In the genomic region with DNA sequence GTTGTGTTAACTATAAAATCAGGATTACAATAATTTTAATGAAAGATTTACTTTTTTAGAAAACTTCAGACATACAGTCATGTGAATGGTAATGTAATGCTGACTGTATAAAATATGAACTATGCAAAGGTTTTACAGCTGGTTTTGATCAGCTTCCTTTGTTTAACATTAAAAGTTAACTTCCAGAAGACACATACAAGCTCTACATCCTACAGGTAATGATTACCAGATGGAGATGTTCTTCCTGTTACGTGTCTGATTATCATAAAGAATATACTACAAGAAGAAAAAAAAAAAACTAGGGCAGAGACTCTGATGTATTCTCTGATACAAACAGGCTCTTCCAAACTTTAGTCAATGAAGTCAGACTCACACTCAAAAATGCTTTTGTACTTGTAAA, we compare ENCODE assay signal across 25 cellular contexts.
A peak's percentile ranks its signal among the peaks of the same experiment; 100 is the strongest.
DNase-seq lines count a peak whose midpoint lies in the region; ATAC-seq and TF ChIP-seq lines count a peak whose summit lies in the region.
"Had no signal": no experiment of that assay in that cellular context is flagged by ENCODE, and none has a peak within 500 bp of the region (broad histone marks: within the 10 kb centered on the region; RNA-seq: fewer than 3 reads in every experiment).

No MANE protein-coding gene starts in this region.

- ATAC-seq in RWPE2 (ENCODE audit: low read depth) (no peak), HG02642 (IDR thresholded peaks at IDR 0.05; ENCODE audit: poor library complexity, unreplicated experiment) (no peak)
- ATAC-seq: right lobe of liver; stimulated activated effector memory CD8-positive, alpha-beta T cell treated with anti-CD3 and anti-CD28 coated beads, Interleukin-12 subunit alpha, Interleukin-12 subunit beta, amount 100 ng/mL, for 72 hours had no signal

- H3K4me1 ChIP-seq in RWPE2 (ENCODE audit: insufficient read depth, poor library complexity, severe bottlenecking) = peaks cover 34% of the 10 kb centered on the region
- H3K4me1 ChIP-seq in fibroblast of lung (ENCODE audit: control insufficient read depth, extremely low read depth, insufficient read depth, low read length) = no peaks in the 10 kb centered on the region
- H3K4me1 ChIP-seq: ascending aorta, HAP-1, right lobe of liver, suprapubic skin, uterus had no signal

- no peak for TF ChIP-seq CTCF in AG10803 (conservative IDR thresholded peaks at IDR 0.05; ENCODE audit: low read length)
- no peak for TF ChIP-seq CTCF in RWPE2 (IDR thresholded peaks at IDR 0.05; ENCODE audit: poor library complexity, severe bottlenecking)
- TF ChIP-seq CTCF in fibroblast of lung (conservative IDR thresholded peaks at IDR 0.05 in 1 of 2, IDR thresholded peaks at IDR 0.05 in 1 of 2; ENCODE audit: low read depth in 1 of 2, low read length in 2 of 2) = no peak

- H4K20me1 ChIP-seq in fibroblast of lung (ENCODE audit: control insufficient read depth, extremely low read depth, insufficient read depth, low read length) = no peaks in the 10 kb centered on the region

- H3K27ac ChIP-seq in RWPE2 (ENCODE audit: poor library complexity, severe bottlenecking) (peak overlapping the region; percentile 77), fibroblast of lung (ENCODE audit: insufficient read depth, low read length) (no peak overlapping the region)
- H3K27ac ChIP-seq: ascending aorta, ovary, right lobe of liver, suprapubic skin, uterus had no signal

- peaks cover 4% of the 10 kb centered on the region; the same call in 1 of the 2 replicates for H3K36me3 ChIP-seq in RWPE2 (ENCODE audit: low read depth)
- no peaks in the 10 kb centered on the region for H3K36me3 ChIP-seq in fibroblast of lung (ENCODE audit: control insufficient read depth, insufficient read depth, low read length)
- H3K36me3 ChIP-seq: ascending aorta, HAP-1, ovary, right lobe of liver, suprapubic skin, uterus had no signal

- H3K9ac ChIP-seq in fibroblast of lung (ENCODE audit: insufficient read depth, low read length) = no peak overlapping the region

- no peak overlapping the region for H3K4me2 ChIP-seq in fibroblast of lung (ENCODE audit: extremely low read depth, insufficient read depth, low read length)

- no peaks in the 10 kb centered on the region for H3K79me2 ChIP-seq in fibroblast of lung (ENCODE audit: control insufficient read depth, insufficient read depth, low read length)

- H3K27me3 ChIP-seq in RWPE2 (ENCODE audit: insufficient read depth, poor library complexity, severe bottlenecking) = peaks cover 4% of the 10 kb centered on the region
- H3K27me3 ChIP-seq in fibroblast of lung (ENCODE audit: control insufficient read depth, insufficient read depth, low read length) = no peaks in the 10 kb centered on the region
- H3K27me3 ChIP-seq: ascending aorta, ovary, right lobe of liver, suprapubic skin, uterus had no signal

- H3K4me3 ChIP-seq in AG10803 (ENCODE audit: low read length) (no peak overlapping the region), RWPE2 (ENCODE audit: severe bottlenecking) (no peak overlapping the region), fibroblast of lung (replicated peaks in 1 of 4; ENCODE audit: control extremely low read depth in 1 of 4, insufficient read depth in 1 of 4, low read depth in 3 of 4, low read length in 4 of 4) (no peak overlapping the region)
- H3K4me3 ChIP-seq: ascending aorta, HAP-1, ovary, right lobe of liver, suprapubic skin, uterus had no signal

- peak; percentile 51 for DNase-seq in AG10803 (ENCODE audit: low read depth)
- no peak for DNase-seq in RWPE2 (ENCODE audit: low spot score)
- DNase-seq in fibroblast of lung (ENCODE audit: low read depth in 2 of 2) = peak; percentile 17 to 74
- peak; percentile 36 for DNase-seq in non-pigmented ciliary epithelial cell (ENCODE audit: low read depth)
- no peak for DNase-seq in OCI-M2 (lab: John Stamatoyannopoulos, UW; ENCODE audit: unreplicated experiment)
- DNase-seq in NCI-H2029 (lab: John Stamatoyannopoulos, UW) = no peak
- no peak for DNase-seq in AG08396 (ENCODE audit: low spot score)
- DNase-seq: activated naive CD4-positive, alpha-beta T cell treated with anti-CD3 and anti-CD28 coated beads, Interleukin-2, amount 50 U/mL, for 16 hours; CD4-positive, alpha-beta memory T cell; foreskin melanocyte; hypothalamus; kidney glomerular epithelial cell; mesendoderm; naive B cell; NCI-H1417 treated with DMSO at 0.1 percent for 48 hours; NCI-H2171; NCI-H526 treated with DMSO at 0.1 percent for 48 hours; ovary; right lobe of liver; uterus had no signal

- H2AFZ ChIP-seq in fibroblast of lung (ENCODE audit: low read length) = no peak overlapping the region

- H3K9me3 ChIP-seq in RWPE2 (ENCODE audit: severe bottlenecking) = peaks cover 2% of the 10 kb centered on the region
- H3K9me3 ChIP-seq in fibroblast of lung (ENCODE audit: control insufficient read depth, insufficient read depth, low read depth, low read length) = no peaks in the 10 kb centered on the region
- H3K9me3 ChIP-seq: right lobe of liver had no signal

Comparison
In these comparisons a context has a peak if more than half of its experiments do, and no peak if none do; other contexts are left out.
1. DNase-seq: peak in AG10803 (single experiment), fibroblast of lung (2 of 2) and non-pigmented ciliary epithelial cell (single experiment); none in RWPE2 (single experiment), OCI-M2 (single experiment), NCI-H2029 (single experiment) and AG08396 (single experiment).